26 cellular contexts compared by ENCODE assay signal in genomic region chr12:32661706-32662105, GRCh38.
"Had no signal": no experiment of that assay in that cellular context is flagged by ENCODE, and none has a peak within 500 bp of the region (broad histone marks: within the 10 kb centered on the region; RNA-seq: fewer than 3 reads in every experiment).

No MANE protein-coding gene starts in this region.

- DNase-seq: activated CD4-positive, alpha-beta memory T cell treated with anti-CD3 and anti-CD28 coated beads for 36 hours; activated CD4-positive, alpha-beta T cell treated with anti-CD3 and anti-CD28 coated beads, Interleukin-2, amount 10 ng/mL, durations not matched to agents 24 days and 14 days; activated CD4-positive, CD25-positive, alpha-beta regulatory T cell treated with anti-CD3 and anti-CD28 coated beads, Interleukin-2, amount 50 U/mL, for 72 hours; activated CD8-positive, alpha-beta memory T cell treated with anti-CD3 and anti-CD28 coated beads, Interleukin-2, amount 50 U/mL, for 4 hours; activated effector memory CD4-positive, alpha-beta T cell treated with anti-CD3 and anti-CD28 coated beads, Interleukin-2, amount 50 U/mL, for 16 hours; activated naive CD4-positive, alpha-beta T cell treated with anti-CD3 and anti-CD28 coated beads for 36 hours; activated naive CD8-positive, alpha-beta T cell treated with anti-CD3 and anti-CD28 coated beads for 36 hours; activated T-cell treated with anti-CD3 and anti-CD28 coated beads, Interleukin-2, amount 50 U/mL, for 1 hour; adrenal gland; aorta; endodermal cell; foreskin fibroblast; heart left ventricle; hypothalamus; immature natural killer cell; lower lobe of right lung; mesenchymal stem cell; natural killer cell; sigmoid colon; stimulated activated CD4-positive, alpha-beta T cell treated with anti-CD3 and anti-CD28 coated beads, Interleukin-15, amount 100 ng/mL, for 24 hours; stimulated activated naive CD4-positive, alpha-beta T cell; T-helper 2 cell had no signal

- H3K27me3 ChIP-seq: adrenal gland, cardiac muscle cell, heart left ventricle, neural progenitor cell, sigmoid colon, tibial nerve had no signal

- H3K4me1 ChIP-seq: lower lobe of right lung, tibial nerve had no signal

- H3K9me3 ChIP-seq: adrenal gland, heart left ventricle, lower lobe of right lung, sigmoid colon, tibial nerve had no signal

- H3K27ac ChIP-seq: adrenal gland, cardiac muscle cell, lower lobe of right lung, neural progenitor cell, tibial nerve had no signal

- ATAC-seq: esophagus mucosa, lower lobe of right lung, natural killer cell had no signal

- H3K4me3 ChIP-seq: adrenal gland, cardiac muscle cell, heart left ventricle, lower lobe of right lung, neural progenitor cell, sigmoid colon, tibial nerve had no signal

- H3K36me3 ChIP-seq: adrenal gland, cardiac muscle cell, heart left ventricle, lower lobe of right lung, neural progenitor cell, sigmoid colon, tibial nerve had no signal
